1 cellular context compared by ENCODE assay signal in the genomic region with DNA sequence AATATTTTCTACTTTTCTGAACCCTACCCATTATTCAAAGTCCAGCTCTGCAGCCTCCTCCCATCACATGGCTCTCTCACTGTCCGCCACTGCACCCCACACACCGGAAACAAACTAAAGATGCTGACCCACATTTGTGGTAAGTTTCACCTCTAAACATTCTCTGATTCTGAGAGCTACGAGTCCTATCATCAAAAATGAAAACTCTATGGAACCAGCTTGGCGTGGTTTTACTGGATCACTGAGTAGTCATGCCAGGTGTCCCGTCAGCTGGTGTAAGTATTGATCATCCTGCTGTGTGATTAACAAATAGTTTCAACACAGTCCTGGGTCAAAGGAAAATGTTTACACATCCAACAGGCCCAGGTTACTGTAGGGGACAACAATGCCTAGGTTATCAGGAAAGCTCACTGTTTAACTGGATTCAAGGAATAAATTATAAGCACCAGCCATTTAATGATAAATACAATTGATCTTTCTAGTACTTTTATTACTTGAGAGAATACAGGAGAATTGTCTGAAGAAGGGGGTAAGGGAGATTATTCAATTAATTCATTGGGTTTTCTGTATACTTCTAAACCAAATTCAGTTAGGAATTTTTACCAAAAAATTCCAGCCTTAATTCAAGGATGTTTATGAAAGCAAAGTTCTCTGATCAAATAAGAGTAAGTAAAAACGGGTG.
TF ChIP-seq lines count a peak whose summit lies in the region.

No MANE protein-coding gene starts in this region.

TF ChIP-seq in HepG2, 621 proteins besides CTCF, POLR2A, EP300 and RAD21 (continued from another document and continues in another):
- TF ChIP-seq ZNF530 (CRISPR knock-in tag; IDR thresholded peaks at IDR 0.05; ENCODE audit: low read depth) = no peak
- TF ChIP-seq SOX13 (IDR thresholded peaks at IDR 0.05) = peak; percentile 87; the same call in 1 of the 2 replicates
- peak; percentile 11 to 97; a peak in 2 of 4 replicates for TF ChIP-seq SOX13 (CRISPR knock-in tag; conservative IDR thresholded peaks at IDR 0.05 in 1 of 2, IDR thresholded peaks at IDR 0.05 in 1 of 2)
- TF ChIP-seq, protein P1, sequence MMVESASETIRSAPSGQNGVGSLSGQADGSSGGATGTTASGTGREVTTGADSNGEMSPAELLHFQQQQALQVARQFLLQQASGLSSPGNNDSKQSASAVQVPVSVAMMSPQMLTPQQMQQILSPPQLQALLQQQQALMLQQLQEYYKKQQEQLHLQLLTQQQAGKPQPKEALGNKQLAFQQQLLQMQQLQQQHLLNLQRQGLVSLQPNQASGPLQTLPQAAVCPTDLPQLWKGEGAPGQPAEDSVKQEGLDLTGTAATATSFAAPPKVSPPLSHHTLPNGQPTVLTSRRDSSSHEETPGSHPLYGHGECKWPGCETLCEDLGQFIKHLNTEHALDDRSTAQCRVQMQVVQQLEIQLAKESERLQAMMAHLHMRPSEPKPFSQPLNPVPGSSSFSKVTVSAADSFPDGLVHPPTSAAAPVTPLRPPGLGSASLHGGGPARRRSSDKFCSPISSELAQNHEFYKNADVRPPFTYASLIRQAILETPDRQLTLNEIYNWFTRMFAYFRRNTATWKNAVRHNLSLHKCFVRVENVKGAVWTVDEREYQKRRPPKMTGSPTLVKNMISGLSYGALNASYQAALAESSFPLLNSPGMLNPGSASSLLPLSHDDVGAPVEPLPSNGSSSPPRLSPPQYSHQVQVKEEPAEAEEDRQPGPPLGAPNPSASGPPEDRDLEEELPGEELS (CRISPR knock-in tag; IDR thresholded peaks at IDR 0.05) = peak; percentile 97
- TF ChIP-seq TEAD3 (CRISPR knock-in tag; optimal IDR thresholded peaks at IDR 0.05; ENCODE audit: borderline replicate concordance) = peak; percentile 72
- peak; percentile 92 for TF ChIP-seq PHF21A (CRISPR knock-in tag; IDR thresholded peaks at IDR 0.05)
- TF ChIP-seq MAFG (CRISPR knock-in tag; IDR thresholded peaks at IDR 0.05) = no peak
- TF ChIP-seq, protein P2, sequence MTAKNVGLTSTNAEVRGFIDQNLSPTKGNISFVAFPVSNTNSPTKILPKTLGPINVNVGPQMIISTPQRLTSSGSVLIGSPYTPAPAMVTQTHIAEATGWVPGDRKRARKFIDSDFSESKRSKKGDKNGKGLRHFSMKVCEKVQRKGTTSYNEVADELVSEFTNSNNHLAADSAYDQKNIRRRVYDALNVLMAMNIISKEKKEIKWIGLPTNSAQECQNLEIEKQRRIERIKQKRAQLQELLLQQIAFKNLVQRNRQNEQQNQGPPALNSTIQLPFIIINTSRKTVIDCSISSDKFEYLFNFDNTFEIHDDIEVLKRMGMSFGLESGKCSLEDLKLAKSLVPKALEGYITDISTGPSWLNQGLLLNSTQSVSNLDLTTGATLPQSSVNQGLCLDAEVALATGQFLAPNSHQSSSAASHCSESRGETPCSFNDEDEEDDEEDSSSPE (CRISPR knock-in tag; IDR thresholded peaks at IDR 0.05) = 0 out of 2 replicates have a peak, but pooled peaks have one; percentile 10
- peak; percentile 98 for TF ChIP-seq MIXL1 (CRISPR knock-in tag; IDR thresholded peaks at IDR 0.05)
- no peak for TF ChIP-seq ZNF225 (CRISPR knock-in tag; IDR thresholded peaks at IDR 0.05)
- no peak for TF ChIP-seq ZNF589 (CRISPR knock-in tag; conservative IDR thresholded peaks at IDR 0.05)
- peak; percentile 43; the same call in 1 of the 2 replicates for TF ChIP-seq ZNF121 (CRISPR knock-in tag; IDR thresholded peaks at IDR 0.05)
- no peak for TF ChIP-seq ZNF75D (CRISPR knock-in tag; IDR thresholded peaks at IDR 0.05; ENCODE audit: borderline replicate concordance)
- no peak for TF ChIP-seq ZNF30 (CRISPR knock-in tag; IDR thresholded peaks at IDR 0.05)
- TF ChIP-seq NFIC (IDR thresholded peaks at IDR 0.05; ENCODE audit: low read length) = peak; percentile 88
- peak; percentile 95; the same call in 1 of the 2 replicates for TF ChIP-seq MIER3 (CRISPR knock-in tag; IDR thresholded peaks at IDR 0.05; ENCODE audit: borderline replicate concordance)
- TF ChIP-seq, protein P3, sequence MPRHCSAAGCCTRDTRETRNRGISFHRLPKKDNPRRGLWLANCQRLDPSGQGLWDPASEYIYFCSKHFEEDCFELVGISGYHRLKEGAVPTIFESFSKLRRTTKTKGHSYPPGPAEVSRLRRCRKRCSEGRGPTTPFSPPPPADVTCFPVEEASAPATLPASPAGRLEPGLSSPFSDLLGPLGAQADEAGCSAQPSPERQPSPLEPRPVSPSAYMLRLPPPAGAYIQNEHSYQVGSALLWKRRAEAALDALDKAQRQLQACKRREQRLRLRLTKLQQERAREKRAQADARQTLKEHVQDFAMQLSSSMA (CRISPR knock-in tag; IDR thresholded peaks at IDR 0.05) = no peak
- TF ChIP-seq TP53 (CRISPR knock-in tag; conservative IDR thresholded peaks at IDR 0.05) = no peak
- TF ChIP-seq ZBTB42 (CRISPR knock-in tag; IDR thresholded peaks at IDR 0.05) = no peak
- TF ChIP-seq MATR3 (CRISPR knock-in tag; IDR thresholded peaks at IDR 0.05) = no peak
- no peak for TF ChIP-seq FOXA1 (IDR thresholded peaks at IDR 0.05)
- TF ChIP-seq FOXA1 (CRISPR knock-in tag; IDR thresholded peaks at IDR 0.05) = peak; percentile 72
- no peak; the same call in 1 of the 2 replicates for TF ChIP-seq ZNF124 (CRISPR knock-in tag; IDR thresholded peaks at IDR 0.05)
- peak; percentile 58; the same call in 1 of the 2 replicates for TF ChIP-seq TSC22D2 (CRISPR knock-in tag; IDR thresholded peaks at IDR 0.05; ENCODE audit: borderline replicate concordance)
- TF ChIP-seq KLF6 (CRISPR knock-in tag; IDR thresholded peaks at IDR 0.05) = peak; percentile 33; the same call in 1 of the 2 replicates
- TF ChIP-seq HIVEP1 (CRISPR knock-in tag; IDR thresholded peaks at IDR 0.05) = no peak
- TF ChIP-seq, protein P4, sequence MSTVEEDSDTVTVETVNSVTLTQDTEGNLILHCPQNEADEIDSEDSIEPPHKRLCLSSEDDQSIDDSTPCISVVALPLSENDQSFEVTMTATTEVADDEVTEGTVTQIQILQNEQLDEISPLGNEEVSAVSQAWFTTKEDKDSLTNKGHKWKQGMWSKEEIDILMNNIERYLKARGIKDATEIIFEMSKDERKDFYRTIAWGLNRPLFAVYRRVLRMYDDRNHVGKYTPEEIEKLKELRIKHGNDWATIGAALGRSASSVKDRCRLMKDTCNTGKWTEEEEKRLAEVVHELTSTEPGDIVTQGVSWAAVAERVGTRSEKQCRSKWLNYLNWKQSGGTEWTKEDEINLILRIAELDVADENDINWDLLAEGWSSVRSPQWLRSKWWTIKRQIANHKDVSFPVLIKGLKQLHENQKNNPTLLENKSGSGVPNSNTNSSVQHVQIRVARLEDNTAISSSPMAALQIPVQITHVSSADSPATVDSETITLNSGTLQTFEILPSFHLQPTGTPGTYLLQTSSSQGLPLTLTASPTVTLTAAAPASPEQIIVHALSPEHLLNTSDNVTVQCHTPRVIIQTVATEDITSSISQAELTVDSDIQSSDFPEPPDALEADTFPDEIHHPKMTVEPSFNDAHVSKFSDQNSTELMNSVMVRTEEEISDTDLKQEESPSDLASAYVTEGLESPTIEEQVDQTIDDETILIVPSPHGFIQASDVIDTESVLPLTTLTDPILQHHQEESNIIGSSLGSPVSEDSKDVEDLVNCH (CRISPR knock-in tag; IDR thresholded peaks at IDR 0.05) = no peak
- TF ChIP-seq, protein P5, sequence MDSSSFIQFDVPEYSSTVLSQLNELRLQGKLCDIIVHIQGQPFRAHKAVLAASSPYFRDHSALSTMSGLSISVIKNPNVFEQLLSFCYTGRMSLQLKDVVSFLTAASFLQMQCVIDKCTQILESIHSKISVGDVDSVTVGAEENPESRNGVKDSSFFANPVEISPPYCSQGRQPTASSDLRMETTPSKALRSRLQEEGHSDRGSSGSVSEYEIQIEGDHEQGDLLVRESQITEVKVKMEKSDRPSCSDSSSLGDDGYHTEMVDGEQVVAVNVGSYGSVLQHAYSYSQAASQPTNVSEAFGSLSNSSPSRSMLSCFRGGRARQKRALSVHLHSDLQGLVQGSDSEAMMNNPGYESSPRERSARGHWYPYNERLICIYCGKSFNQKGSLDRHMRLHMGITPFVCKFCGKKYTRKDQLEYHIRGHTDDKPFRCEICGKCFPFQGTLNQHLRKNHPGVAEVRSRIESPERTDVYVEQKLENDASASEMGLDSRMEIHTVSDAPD (CRISPR knock-in tag; IDR thresholded peaks at IDR 0.05) = no peak
- TF ChIP-seq CAMTA2 (CRISPR knock-in tag; IDR thresholded peaks at IDR 0.05; ENCODE audit: borderline replicate concordance) = no peak
- no peak; the same call in 1 of the 2 replicates for TF ChIP-seq ZNF556 (CRISPR knock-in tag; IDR thresholded peaks at IDR 0.05; ENCODE audit: borderline replicate concordance)
- no peak for TF ChIP-seq RARG (CRISPR knock-in tag; IDR thresholded peaks at IDR 0.05; ENCODE audit: low read depth)
- TF ChIP-seq, protein P6, sequence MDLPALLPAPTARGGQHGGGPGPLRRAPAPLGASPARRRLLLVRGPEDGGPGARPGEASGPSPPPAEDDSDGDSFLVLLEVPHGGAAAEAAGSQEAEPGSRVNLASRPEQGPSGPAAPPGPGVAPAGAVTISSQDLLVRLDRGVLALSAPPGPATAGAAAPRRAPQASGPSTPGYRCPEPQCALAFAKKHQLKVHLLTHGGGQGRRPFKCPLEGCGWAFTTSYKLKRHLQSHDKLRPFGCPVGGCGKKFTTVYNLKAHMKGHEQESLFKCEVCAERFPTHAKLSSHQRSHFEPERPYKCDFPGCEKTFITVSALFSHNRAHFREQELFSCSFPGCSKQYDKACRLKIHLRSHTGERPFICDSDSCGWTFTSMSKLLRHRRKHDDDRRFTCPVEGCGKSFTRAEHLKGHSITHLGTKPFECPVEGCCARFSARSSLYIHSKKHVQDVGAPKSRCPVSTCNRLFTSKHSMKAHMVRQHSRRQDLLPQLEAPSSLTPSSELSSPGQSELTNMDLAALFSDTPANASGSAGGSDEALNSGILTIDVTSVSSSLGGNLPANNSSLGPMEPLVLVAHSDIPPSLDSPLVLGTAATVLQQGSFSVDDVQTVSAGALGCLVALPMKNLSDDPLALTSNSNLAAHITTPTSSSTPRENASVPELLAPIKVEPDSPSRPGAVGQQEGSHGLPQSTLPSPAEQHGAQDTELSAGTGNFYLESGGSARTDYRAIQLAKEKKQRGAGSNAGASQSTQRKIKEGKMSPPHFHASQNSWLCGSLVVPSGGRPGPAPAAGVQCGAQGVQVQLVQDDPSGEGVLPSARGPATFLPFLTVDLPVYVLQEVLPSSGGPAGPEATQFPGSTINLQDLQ (CRISPR knock-in tag; IDR thresholded peaks at IDR 0.05) = no peak
- TF ChIP-seq ONECUT2 (CRISPR knock-in tag; IDR thresholded peaks at IDR 0.05) = peak; percentile 99
- TF ChIP-seq, protein P7, sequence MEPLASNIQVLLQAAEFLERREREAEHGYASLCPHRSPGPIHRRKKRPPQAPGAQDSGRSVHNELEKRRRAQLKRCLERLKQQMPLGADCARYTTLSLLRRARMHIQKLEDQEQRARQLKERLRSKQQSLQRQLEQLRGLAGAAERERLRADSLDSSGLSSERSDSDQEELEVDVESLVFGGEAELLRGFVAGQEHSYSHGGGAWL (CRISPR knock-in tag; IDR thresholded peaks at IDR 0.05) = no peak
- TF ChIP-seq, protein P8, sequence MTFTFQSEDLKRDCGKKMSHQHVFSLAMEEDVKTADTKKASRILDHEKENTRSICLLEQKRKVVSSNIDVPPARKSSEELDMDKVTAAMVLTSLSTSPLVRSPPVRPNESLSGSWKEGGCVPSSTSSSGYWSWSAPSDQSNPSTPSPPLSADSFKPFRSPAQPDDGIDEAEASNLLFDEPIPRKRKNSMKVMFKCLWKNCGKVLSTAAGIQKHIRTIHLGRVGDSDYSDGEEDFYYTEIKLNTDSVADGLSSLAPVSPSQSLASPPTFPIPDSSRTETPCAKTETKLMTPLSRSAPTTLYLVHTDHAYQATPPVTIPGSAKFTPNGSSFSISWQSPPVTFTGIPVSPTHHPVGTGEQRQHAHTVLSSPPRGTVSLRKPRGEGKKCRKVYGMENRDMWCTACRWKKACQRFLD (CRISPR knock-in tag; IDR thresholded peaks at IDR 0.05; ENCODE audit: borderline replicate concordance) = no peak
- TF ChIP-seq, protein P9, sequence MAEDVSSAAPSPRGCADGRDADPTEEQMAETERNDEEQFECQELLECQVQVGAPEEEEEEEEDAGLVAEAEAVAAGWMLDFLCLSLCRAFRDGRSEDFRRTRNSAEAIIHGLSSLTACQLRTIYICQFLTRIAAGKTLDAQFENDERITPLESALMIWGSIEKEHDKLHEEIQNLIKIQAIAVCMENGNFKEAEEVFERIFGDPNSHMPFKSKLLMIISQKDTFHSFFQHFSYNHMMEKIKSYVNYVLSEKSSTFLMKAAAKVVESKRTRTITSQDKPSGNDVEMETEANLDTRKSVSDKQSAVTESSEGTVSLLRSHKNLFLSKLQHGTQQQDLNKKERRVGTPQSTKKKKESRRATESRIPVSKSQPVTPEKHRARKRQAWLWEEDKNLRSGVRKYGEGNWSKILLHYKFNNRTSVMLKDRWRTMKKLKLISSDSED (CRISPR knock-in tag; IDR thresholded peaks at IDR 0.05) = no peak
- TF ChIP-seq, protein P10, sequence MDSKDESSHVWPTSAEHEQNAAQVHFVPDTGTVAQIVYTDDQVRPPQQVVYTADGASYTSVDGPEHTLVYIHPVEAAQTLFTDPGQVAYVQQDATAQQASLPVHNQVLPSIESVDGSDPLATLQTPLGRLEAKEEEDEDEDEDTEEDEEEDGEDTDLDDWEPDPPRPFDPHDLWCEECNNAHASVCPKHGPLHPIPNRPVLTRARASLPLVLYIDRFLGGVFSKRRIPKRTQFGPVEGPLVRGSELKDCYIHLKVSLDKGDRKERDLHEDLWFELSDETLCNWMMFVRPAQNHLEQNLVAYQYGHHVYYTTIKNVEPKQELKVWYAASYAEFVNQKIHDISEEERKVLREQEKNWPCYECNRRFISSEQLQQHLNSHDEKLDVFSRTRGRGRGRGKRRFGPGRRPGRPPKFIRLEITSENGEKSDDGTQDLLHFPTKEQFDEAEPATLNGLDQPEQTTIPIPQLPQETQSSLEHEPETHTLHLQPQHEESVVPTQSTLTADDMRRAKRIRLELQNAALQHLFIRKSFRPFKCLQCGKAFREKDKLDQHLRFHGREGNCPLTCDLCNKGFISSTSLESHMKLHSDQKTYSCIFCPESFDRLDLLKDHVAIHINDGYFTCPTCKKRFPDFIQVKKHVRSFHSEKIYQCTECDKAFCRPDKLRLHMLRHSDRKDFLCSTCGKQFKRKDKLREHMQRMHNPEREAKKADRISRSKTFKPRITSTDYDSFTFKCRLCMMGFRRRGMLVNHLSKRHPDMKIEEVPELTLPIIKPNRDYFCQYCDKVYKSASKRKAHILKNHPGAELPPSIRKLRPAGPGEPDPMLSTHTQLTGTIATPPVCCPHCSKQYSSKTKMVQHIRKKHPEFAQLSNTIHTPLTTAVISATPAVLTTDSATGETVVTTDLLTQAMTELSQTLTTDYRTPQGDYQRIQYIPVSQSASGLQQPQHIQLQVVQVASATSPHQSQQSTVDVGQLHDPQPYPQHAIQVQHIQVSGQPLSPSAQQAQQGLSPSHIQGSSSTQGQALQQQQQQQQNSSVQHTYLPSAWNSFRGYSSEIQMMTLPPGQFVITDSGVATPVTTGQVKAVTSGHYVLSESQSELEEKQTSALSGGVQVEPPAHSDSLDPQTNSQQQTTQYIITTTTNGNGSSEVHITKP (CRISPR knock-in tag; IDR thresholded peaks at IDR 0.05; ENCODE audit: low read depth) = no peak; the same call in 1 of the 2 replicates
- TF ChIP-seq ZNF484 (CRISPR knock-in tag; IDR thresholded peaks at IDR 0.05; ENCODE audit: borderline replicate concordance, low read depth) = no peak
- TF ChIP-seq MBNL3 (CRISPR knock-in tag; conservative IDR thresholded peaks at IDR 0.05) = no peak
- no peak for TF ChIP-seq GABPA (IDR thresholded peaks at IDR 0.05; ENCODE audit: low read depth, low read length)
- TF ChIP-seq GABPA (CRISPR knock-in tag; IDR thresholded peaks at IDR 0.05; ENCODE audit: low read depth) = peak; percentile 40; the same call in 1 of the 2 replicates
